9 cellular contexts compared by ENCODE assay signal in the genomic region with DNA sequence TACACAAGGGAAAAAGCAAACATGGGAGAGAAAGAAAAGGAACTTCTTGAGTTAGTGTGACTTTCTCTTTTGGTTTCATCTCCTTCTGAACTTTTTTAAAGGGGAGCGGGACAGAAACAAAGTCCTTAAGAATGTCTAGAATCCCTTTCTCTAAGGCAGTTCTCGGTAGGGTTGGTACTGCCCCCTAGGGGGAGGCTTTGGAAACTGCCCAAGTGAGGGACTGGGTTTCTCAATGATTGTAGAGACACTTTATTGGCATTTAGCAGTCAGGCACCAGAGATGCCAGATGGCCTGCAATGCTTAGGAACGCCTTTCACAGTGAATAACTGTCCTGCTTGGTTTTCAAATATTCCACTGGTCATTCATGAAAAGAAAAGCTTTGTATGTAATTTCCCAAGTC.
A peak's percentile ranks its signal among the peaks of the same experiment; 100 is the strongest.
DNase-seq lines count a peak whose midpoint lies in the region; ATAC-seq lines count a peak whose summit lies in the region.
"Had no signal": no experiment of that assay in that cellular context is flagged by ENCODE, and none has a peak within 500 bp of the region (broad histone marks: within the 10 kb centered on the region; RNA-seq: fewer than 3 reads in every experiment).

No MANE protein-coding gene starts in this region.

- no peak overlapping the region for H3K27ac ChIP-seq in iPS DF 6.9 (ENCODE audit: low read length)
- H3K27ac ChIP-seq: skin epidermis had no signal

- no peak overlapping the region for H3K4me3 Mint-ChIP-seq in immature natural killer cell

- H3K9me3 ChIP-seq in iPS DF 6.9 (ENCODE audit: control insufficient read depth, insufficient read depth, low read length) = no peaks in the 10 kb centered on the region

- H3K36me3 ChIP-seq in iPS DF 6.9 (ENCODE audit: control insufficient read depth, insufficient read depth, low read length) = no peaks in the 10 kb centered on the region

- H3K27me3 Mint-ChIP-seq in immature natural killer cell (ENCODE audit: low read depth in 3 of 3) = peaks cover 0 to 2% (median 0%) of the 10 kb centered on the region in 3 donors

- DNase-seq in stimulated activated CD4-positive, alpha-beta T cell treated with anti-CD3 and anti-CD28 coated beads, Interleukin-15, amount 100 ng/mL, for 24 hours = peak; percentile 23
- no peak for DNase-seq in stimulated activated CD4-positive, alpha-beta T cell treated with anti-CD3 and anti-CD28 coated beads, Interleukin-4, amount 100 ng/mL, for 4 hours
- DNase-seq in RPMI8226 (peak; percentile 70), iPS DF 6.9 (ENCODE audit: low read depth, low spot score) (peak; percentile 74), immature natural killer cell (no peak), NCI-H2107 treated with DMSO at 0.1 percent for 48 hours (lab: John Stamatoyannopoulos, UW; ENCODE audit: unreplicated experiment) (no peak)
- no peak for DNase-seq in effector CD4-positive, alpha-beta T cell

- no CpG with 5 or more reads among the region's 3 CpGs for WGBS in iPS DF 6.9 (ENCODE audit: insufficient coverage, insufficient read length)

- no peaks in the 10 kb centered on the region for H3K4me1 Mint-ChIP-seq in immature natural killer cell

- peaks cover 0 to 6% (median 2%) of the 10 kb centered on the region in 6 donors for H3K9me3 Mint-ChIP-seq in immature natural killer cell

- H3K4me3 ChIP-seq in iPS DF 6.9 (ENCODE audit: low read length) = no peak overlapping the region
- H3K4me3 ChIP-seq: skin epidermis had no signal

- no peak overlapping the region for H3K27ac Mint-ChIP-seq in immature natural killer cell

- H3K36me3 Mint-ChIP-seq in immature natural killer cell = peaks cover 0 to 6% (median 0%) of the 10 kb centered on the region in 3 donors

- no peaks in the 10 kb centered on the region for H3K27me3 ChIP-seq in iPS DF 6.9 (ENCODE audit: control insufficient read depth, insufficient read depth, low read length)

- H3K4me1 ChIP-seq in iPS DF 6.9 (ENCODE audit: control insufficient read depth, insufficient read depth, low read length) = no peaks in the 10 kb centered on the region

- ATAC-seq in HG03135 (IDR thresholded peaks at IDR 0.05; ENCODE audit: unreplicated experiment) = peak; percentile 84

Comparison
In these comparisons a context has a peak if more than half of its experiments do, and no peak if none do; other contexts are left out.
1. DNase-seq: peak in stimulated activated CD4-positive, alpha-beta T cell treated with anti-CD3 and anti-CD28 coated beads, Interleukin-15, amount 100 ng/mL, for 24 hours (single experiment), RPMI8226 (single experiment) and iPS DF 6.9 (single experiment); none in stimulated activated CD4-positive, alpha-beta T cell treated with anti-CD3 and anti-CD28 coated beads, Interleukin-4, amount 100 ng/mL, for 4 hours (0 of 2), effector CD4-positive, alpha-beta T cell (single experiment), immature natural killer cell (0 of 3) and NCI-H2107 treated with DMSO at 0.1 percent for 48 hours (single experiment).